In genomic region chr2:120686511-120687168, GRCh38 we compare ENCODE assay signal across 13 cellular contexts. TPM values are rescaled to one million over a fixed set of nuclear protein-coding genes. Genes with fewer than 3 reads are reported as not detected.
DNase-seq lines count a peak whose midpoint lies in the region; ATAC-seq, FAIRE-seq and TF ChIP-seq lines count a peak whose summit lies in the region.
"Had no signal": no experiment of that assay in that cellular context is flagged by ENCODE, and none has a peak within 500 bp of the region (broad histone marks: within the 10 kb centered on the region; RNA-seq: fewer than 3 reads in every experiment).

No MANE protein-coding gene starts in this region.

- H3K9me3 ChIP-seq in DND-41 (ENCODE audit: insufficient read depth, low read length, severe bottlenecking) (no peaks in the 10 kb centered on the region), mammary epithelial cell (replicated peaks; ENCODE audit: insufficient read depth, low read length) (no peaks in the 10 kb centered on the region), neural cell (ENCODE audit: low read length) (no peaks in the 10 kb centered on the region), prostate gland (no peaks in the 10 kb centered on the region)

- no peak overlapping the region for H3K4me3 Mint-ChIP-seq in activated naive CD4-positive, alpha-beta T cell treated with anti-CD3 and anti-CD28 coated beads for 36 hours
- H3K4me3 Mint-ChIP-seq: activated CD8-positive, alpha-beta memory T cell treated with anti-CD3 and anti-CD28 coated beads, Interleukin-2, amount 10 ng/mL, durations not matched to agents 7 days and 5 days had no signal

- CTCF ChIA-PET in mammary epithelial cell (lab: Charles Lee; ENCODE audit: low non-redundant PET): interaction anchor here (0.6 kb wide), 1 partner anchor 9 kb away, joined by 4 read pairs; no protein-coding TSS in a partner anchor
- CTCF ChIA-PET in activated naive CD4-positive, alpha-beta T cell treated with anti-CD3 and anti-CD28 coated beads for 36 hours (lab: Charles Lee): interaction anchor here (0.6 to 1.2 kb wide), 2 partner anchors 9 to 1218 kb away, joined by 3 read pairs; no protein-coding TSS in a partner anchor

- no peaks in the 10 kb centered on the region for H3F3A ChIP-seq in neural cell (ENCODE audit: insufficient read depth, low read length, poor library complexity, severe bottlenecking)

- no peak for TF ChIP-seq RAD21 in neural cell (conservative IDR thresholded peaks at IDR 0.05)

- in situ Hi-C loops in mammary epithelial cell (cut with MboI; ENCODE audit: low sequenced_read_pairs in 2 of 2): loop anchor here (5.0 to 10.0 kb wide), 2 partner anchors 342 to 344 kb away; partner anchors contain the start of gene INHBB (in 1 of the 2)

- no peaks in the 10 kb centered on the region for H3K36me3 ChIP-seq in DND-41 (ENCODE audit: insufficient read depth, low read length)
- H3K36me3 ChIP-seq in mammary epithelial cell (ENCODE audit: insufficient read depth, low read length): no peaks in the 10 kb centered on the region
- no peaks in the 10 kb centered on the region for H3K36me3 ChIP-seq in neural cell (ENCODE audit: insufficient read depth, low read length)
- no peaks in the 10 kb centered on the region for H3K36me3 ChIP-seq in prostate gland

- no peak for ATAC-seq in DND-41 (ENCODE audit: insufficient read depth, low read depth)
- ATAC-seq: activated CD8-positive, alpha-beta memory T cell treated with anti-CD3 and anti-CD28 coated beads, Interleukin-2, amount 10 ng/mL, durations not matched to agents 7 days and 5 days; esophagus mucosa; left colon had no signal

- no peaks in the 10 kb centered on the region for H3K79me2 ChIP-seq in DND-41 (ENCODE audit: insufficient read depth, low read length)
- H3K79me2 ChIP-seq in mammary epithelial cell (ENCODE audit: insufficient read depth, low read length): no peaks in the 10 kb centered on the region
- no peaks in the 10 kb centered on the region for H3K79me2 ChIP-seq in neural cell (replicated peaks; ENCODE audit: insufficient read depth, low read length)
- H3K79me2 ChIP-seq: parathyroid adenoma had no signal

- 69% methylated on average over 16 of the region's 16 CpGs for WGBS in mammary epithelial cell (ENCODE audit: low coverage, missing lambda C conversion rate)
- 86% methylated on average over 16 of the region's 16 CpGs for WGBS in prostate gland

- no peak overlapping the region for H3K4me3 ChIP-seq in DND-41 (ENCODE audit: low read depth in 1 of 2, low read length in 2 of 2)
- H3K4me3 ChIP-seq in mammary epithelial cell (replicated peaks in 1 of 3; ENCODE audit: insufficient read depth in 1 of 3, low read depth in 2 of 3, low read length in 3 of 3): no peak overlapping the region
- H3K4me3 ChIP-seq in neural cell (ENCODE audit: low read length): no peak overlapping the region
- H3K4me3 ChIP-seq in prostate gland: no peak overlapping the region

- no peaks in the 10 kb centered on the region for H4K20me1 ChIP-seq in DND-41 (ENCODE audit: insufficient read depth, low read length)
- H4K20me1 ChIP-seq in mammary epithelial cell (ENCODE audit: insufficient read depth, low read length): no peaks in the 10 kb centered on the region
- no peaks in the 10 kb centered on the region for H4K20me1 ChIP-seq in neural cell (ENCODE audit: insufficient read depth)

- DNase-seq in DND-41: no peak
- DNase-seq in HTR-8/SVneo (ENCODE audit: insufficient read length, low spot score): no peak
- DNase-seq in mammary epithelial cell: no peak
- no peak for DNase-seq in SIG-M5 treated with dmso at 0.1 percent for 504 hours (lab: John Stamatoyannopoulos, UW; ENCODE audit: unreplicated experiment)
- no peak for DNase-seq in prostate gland (ENCODE audit: low spot score)
- DNase-seq in NCI-H2107 treated with DMSO at 0.1 percent for 48 hours (lab: John Stamatoyannopoulos, UW; ENCODE audit: unreplicated experiment): no peak
- DNase-seq in activated naive CD4-positive, alpha-beta T cell treated with anti-CD3 and anti-CD28 coated beads for 36 hours: no peak
- DNase-seq: activated CD8-positive, alpha-beta memory T cell treated with anti-CD3 and anti-CD28 coated beads, Interleukin-2, amount 10 ng/mL, durations not matched to agents 7 days and 5 days; NCI-H510A had no signal

- H3K27ac Mint-ChIP-seq in activated naive CD4-positive, alpha-beta T cell treated with anti-CD3 and anti-CD28 coated beads for 36 hours: no peak overlapping the region
- H3K27ac Mint-ChIP-seq: activated CD8-positive, alpha-beta memory T cell treated with anti-CD3 and anti-CD28 coated beads, Interleukin-2, amount 10 ng/mL, durations not matched to agents 7 days and 5 days had no signal

- peak; percentile 20 for FAIRE-seq in HTR-8/SVneo (lab: Jason Lieb, UNC)

- no peak for TF ChIP-seq POLR2A in prostate gland (IDR thresholded peaks at IDR 0.05)

- H3K9me2 ChIP-seq in neural cell (ENCODE audit: insufficient read depth, low read length): no peaks in the 10 kb centered on the region

- no TSS peak for BruUV-seq in mammary epithelial cell (replicated peaks; lab: Mats Ljungman, UMichigan)

- H3K36me3 Mint-ChIP-seq in activated naive CD4-positive, alpha-beta T cell treated with anti-CD3 and anti-CD28 coated beads for 36 hours (ENCODE audit: low read depth): no peaks in the 10 kb centered on the region
- H3K36me3 Mint-ChIP-seq: activated CD8-positive, alpha-beta memory T cell treated with anti-CD3 and anti-CD28 coated beads, Interleukin-2, amount 10 ng/mL, durations not matched to agents 7 days and 5 days had no signal

- H3K27me3 ChIP-seq in DND-41 (ENCODE audit: insufficient read depth, low read length, poor library complexity) (peaks cover 5% of the 10 kb centered on the region), mammary epithelial cell (ENCODE audit: insufficient read depth, low read length) (no peaks in the 10 kb centered on the region), neural cell (ENCODE audit: insufficient read depth, low read depth, low read length) (no peaks in the 10 kb centered on the region), prostate gland (replicated peaks; ENCODE audit: insufficient read depth) (no peaks in the 10 kb centered on the region)

- peaks cover 12% of the 10 kb centered on the region for H3K27me3 Mint-ChIP-seq in activated naive CD4-positive, alpha-beta T cell treated with anti-CD3 and anti-CD28 coated beads for 36 hours (ENCODE audit: low read depth)

- TF ChIP-seq EP300 in neural cell (conservative IDR thresholded peaks at IDR 0.05; ENCODE audit: poor library complexity, severe bottlenecking): no peak

- H3K4me1 ChIP-seq in DND-41 (ENCODE audit: insufficient read depth, low read length): no peaks in the 10 kb centered on the region
- H3K4me1 ChIP-seq in mammary epithelial cell (ENCODE audit: insufficient read depth, low read length): no peaks in the 10 kb centered on the region
- H3K4me1 ChIP-seq in prostate gland (replicated peaks): peaks cover 5% of the 10 kb centered on the region
- H3K4me1 ChIP-seq: parathyroid adenoma had no signal

- H2AFZ ChIP-seq in DND-41 (ENCODE audit: low read depth, low read length): no peak overlapping the region
- no peak overlapping the region for H2AFZ ChIP-seq in mammary epithelial cell (ENCODE audit: low read depth, low read length)
- no peak overlapping the region for H2AFZ ChIP-seq in neural cell (ENCODE audit: low read depth, low read length)
- H2AFZ ChIP-seq: parathyroid adenoma had no signal

- no peaks in the 10 kb centered on the region for H3K4me1 Mint-ChIP-seq in activated naive CD4-positive, alpha-beta T cell treated with anti-CD3 and anti-CD28 coated beads for 36 hours (ENCODE audit: low read depth)
- H3K4me1 Mint-ChIP-seq: activated CD8-positive, alpha-beta memory T cell treated with anti-CD3 and anti-CD28 coated beads, Interleukin-2, amount 10 ng/mL, durations not matched to agents 7 days and 5 days had no signal

- H3K9me3 Mint-ChIP-seq in activated naive CD4-positive, alpha-beta T cell treated with anti-CD3 and anti-CD28 coated beads for 36 hours: no peaks in the 10 kb centered on the region

- H3K9ac ChIP-seq in DND-41 (ENCODE audit: low read depth, low read length) (no peak overlapping the region), mammary epithelial cell (ENCODE audit: insufficient read depth, low read length) (no peak overlapping the region), neural cell (ENCODE audit: low read length) (no peak overlapping the region)
- H3K9ac ChIP-seq: parathyroid adenoma had no signal

- H3K27ac ChIP-seq in DND-41 (ENCODE audit: low read length) (no peak overlapping the region), mammary epithelial cell (ENCODE audit: insufficient read depth, low read depth, low read length) (no peak overlapping the region), neural cell (ENCODE audit: low read length) (no peak overlapping the region), prostate gland (no peak overlapping the region)
- H3K27ac ChIP-seq: parathyroid adenoma had no signal

- H3K4me2 ChIP-seq in DND-41 (ENCODE audit: insufficient read depth, low read length) (no peak overlapping the region), mammary epithelial cell (ENCODE audit: insufficient read depth, low read depth, low read length) (no peak overlapping the region), neural cell (ENCODE audit: low read length) (no peak overlapping the region)

- TF ChIP-seq CTCF in DND-41 (IDR thresholded peaks at IDR 0.05; ENCODE audit: borderline replicate concordance, extremely low read depth, low read length, poor library complexity, severe bottlenecking) (peak; percentile 69), mammary epithelial cell (conservative IDR thresholded peaks at IDR 0.05 in 1 of 2, IDR thresholded peaks at IDR 0.05 in 1 of 2; ENCODE audit: extremely low read depth in 1 of 2, insufficient read depth in 1 of 2, low read depth in 1 of 2, low read length in 2 of 2) (peak; percentile 41 to 51), neural cell (IDR thresholded peaks at IDR 0.05; ENCODE audit: poor library complexity, severe bottlenecking) (peak; percentile 11), prostate gland (IDR thresholded peaks at IDR 0.05) (no peak)

- dilution Hi-C loops in mammary epithelial cell (cut with HindIII; ENCODE audit: low sequenced_read_pairs): no loop called here

- intact Hi-C loops in mammary epithelial cell (cut with micrococcal nuclease) (loop anchor here (10.0 kb wide), 1 partner anchor 1042 kb away; no protein-coding TSS in a partner anchor), prostate gland (cut with DNase I) (no loop called here)
- intact Hi-C loops in activated naive CD4-positive, alpha-beta T cell treated with anti-CD3 and anti-CD28 coated beads for 36 hours (cut with micrococcal nuclease): no loop called here

TF ChIP-seq in neural cell, 6 proteins besides CTCF, POLR2A, EP300 and RAD21 (continues in another document):
- TF ChIP-seq MXI1 (conservative IDR thresholded peaks at IDR 0.05; ENCODE audit: poor library complexity, severe bottlenecking) (no peak), SMC3 (conservative IDR thresholded peaks at IDR 0.05; ENCODE audit: poor library complexity) (no peak), EZH2 (IDR thresholded peaks at IDR 0.05; ENCODE audit: borderline replicate concordance, insufficient read depth, low read length, poor library complexity, severe bottlenecking) (no peak)

RNA-seq across cellular contexts. Expression of gene GLI2, which starts 49.0 kb away (rescaled TPM):
- under 1 TPM in 1 of 2 donors, not detected in 1; under 0.01 TPM for total RNA-seq in mammary epithelial cell
- polyA plus RNA-seq in mammary epithelial cell: 0.01 TPM
- polyA minus RNA-seq in mammary epithelial cell: not detected
- polyA plus RNA-seq in neural cell: 0.14 and 0.48 TPM in 2 replicates
- under 0.01 and 0.46 TPM in 2 replicates for polyA minus RNA-seq in neural cell
- 10 to 100 TPM in 1 of 2 donors, 1 to 10 TPM in 1; 3.8 to 16.4 TPM for total RNA-seq in prostate gland
- not detected for total RNA-seq in activated naive CD4-positive, alpha-beta T cell treated with anti-CD3 and anti-CD28 coated beads for 36 hours

Comparison
In these comparisons a context has a peak if more than half of its experiments do, and no peak if none do; other contexts are left out.
1. CTCF ChIP-seq: peak in DND-41 (single experiment), mammary epithelial cell (2 of 2) and neural cell (single experiment); none in prostate gland (0 of 4).
2. RNA of gene GLI2, which starts 49.0 kb away (total RNA-seq): 3.8 to 16.4 TPM in prostate gland; under 0.01 TPM in mammary epithelial cell and not detected in activated naive CD4-positive, alpha-beta T cell treated with anti-CD3 and anti-CD28 coated beads for 36 hours; every median in the first group is over 4 times any median in the second.